Comparison of ENCODE assay signal across 8 cellular contexts in the genomic region with DNA sequence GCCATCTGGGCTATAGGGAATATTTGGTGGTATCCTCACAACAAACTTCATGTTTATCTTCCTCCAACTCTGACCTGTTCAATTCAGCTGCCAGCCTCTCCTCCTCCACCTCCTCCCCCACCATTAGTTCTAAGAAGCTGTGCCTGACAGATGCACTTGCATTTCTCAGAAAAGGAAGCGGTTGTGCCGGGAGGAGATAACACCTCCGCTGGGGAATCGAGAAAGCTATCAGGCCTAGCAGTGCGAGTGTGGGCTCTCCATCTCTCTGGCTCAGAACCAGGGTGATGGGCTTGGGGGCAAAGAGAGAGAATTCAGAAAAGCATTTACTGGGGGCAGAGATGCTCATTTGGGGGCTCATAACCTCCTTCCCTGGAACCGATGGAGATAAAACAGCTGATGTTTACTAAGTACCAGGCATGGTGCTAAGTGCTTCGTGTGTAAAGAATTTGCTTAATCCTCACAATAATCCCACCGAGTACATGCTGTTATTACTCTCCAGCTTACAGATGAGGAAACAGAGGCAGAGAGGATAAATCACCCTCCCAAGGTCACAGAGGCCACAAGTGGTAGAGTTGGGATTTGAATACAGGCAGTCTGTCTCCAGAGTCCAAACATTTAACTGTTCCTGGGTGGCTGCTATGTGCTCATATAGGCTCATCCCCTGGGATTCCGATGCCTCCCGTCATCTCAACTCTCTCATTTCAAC. TPM values are rescaled to one million over a fixed set of nuclear protein-coding genes. Genes with fewer than 3 reads are reported as not detected.
A peak's percentile ranks its signal among the peaks of the same experiment; 100 is the strongest.
DNase-seq lines count a peak whose midpoint lies in the region; ATAC-seq, FAIRE-seq and TF ChIP-seq lines count a peak whose summit lies in the region.

No MANE protein-coding gene starts in this region.

- TF ChIP-seq CTCF in Peyer's patch (IDR thresholded peaks at IDR 0.05) (no peak), kidney (IDR thresholded peaks at IDR 0.05; ENCODE audit: borderline replicate concordance, extremely low read depth, insufficient read depth) (no peak)

- peak overlapping the region in 1 of 2 donors; percentile 62 for H3K9ac ChIP-seq in kidney (ENCODE audit: low read length in 2 of 2)

- peaks cover 61% of the 10 kb centered on the region for H3K36me3 Mint-ChIP-seq in activated naive CD4-positive, alpha-beta T cell treated with anti-CD3 and anti-CD28 coated beads, Interleukin-2, amount 10 ng/mL, durations not matched to agents 7 days and 5 days

- peak overlapping the region; percentile 98 for H3K27ac Mint-ChIP-seq in activated naive CD4-positive, alpha-beta T cell treated with anti-CD3 and anti-CD28 coated beads, Interleukin-2, amount 10 ng/mL, durations not matched to agents 7 days and 5 days

- H3K27me3 ChIP-seq in Peyer's patch: no peaks in the 10 kb centered on the region

- intact Hi-C loops in kidney (cut with DNase I): no loop called here

- no peak for ATAC-seq in HG02870 (IDR thresholded peaks at IDR 0.05; ENCODE audit: unreplicated experiment)

- no peak for FAIRE-seq in kidney (lab: Jason Lieb, UNC)

- peaks cover 92% of the 10 kb centered on the region for H3K4me1 Mint-ChIP-seq in activated naive CD4-positive, alpha-beta T cell treated with anti-CD3 and anti-CD28 coated beads, Interleukin-2, amount 10 ng/mL, durations not matched to agents 7 days and 5 days

- peak; percentile 63 for DNase-seq in NK-92 treated with Interleukin-12 subunit alpha and Interleukin-12 subunit beta, amount 100 ng/mL, for 24 hours (lab: John Stamatoyannopoulos, UW)
- DNase-seq in NK-92 (lab: John Stamatoyannopoulos, UW; ENCODE audit: unreplicated experiment) (no peak), Peyer's patch (peak in 2 of 3 donors; percentile 47 to 68), kidney (no peak), DMS53 treated with DMSO at 0.1 percent for 48 hours (lab: John Stamatoyannopoulos, UW; ENCODE audit: unreplicated experiment) (no peak)
- peak; percentile 82 for DNase-seq in activated naive CD4-positive, alpha-beta T cell treated with anti-CD3 and anti-CD28 coated beads, Interleukin-2, amount 10 ng/mL, durations not matched to agents 7 days and 5 days
- peak; percentile 33 to 55 (median 37) for DNase-seq in stimulated activated CD4-positive, alpha-beta T cell treated with anti-CD3 and anti-CD28 coated beads, TNF-alpha, amount 100 ng/mL, for 24 hours (ENCODE audit: low read depth in 3 of 3)

- H3K9me3 ChIP-seq in Peyer's patch (no peaks in the 10 kb centered on the region), kidney (ENCODE audit: control insufficient read depth in 1 of 2, low read length in 2 of 2) (no peaks in the 10 kb centered on the region)

- peaks cover 0 to 24% (median 0%) of the 10 kb centered on the region in 3 donors for H3K36me3 ChIP-seq in Peyer's patch
- peaks cover 0 to 10% of the 10 kb centered on the region in 2 donors for H3K36me3 ChIP-seq in kidney (ENCODE audit: control insufficient read depth in 1 of 2, insufficient read depth in 2 of 2, low read length in 2 of 2)

- TF ChIP-seq POLR2A in Peyer's patch (IDR thresholded peaks at IDR 0.05): no peak

- H3K27me3 Mint-ChIP-seq in activated naive CD4-positive, alpha-beta T cell treated with anti-CD3 and anti-CD28 coated beads, Interleukin-2, amount 10 ng/mL, durations not matched to agents 7 days and 5 days: no peaks in the 10 kb centered on the region

- H3K4me3 ChIP-seq in Peyer's patch (peak overlapping the region; percentile 14 to 39 (median 29)), kidney (ENCODE audit: low read length in 2 of 2) (no peak overlapping the region)

- peak overlapping the region; percentile 88 for H3K4me3 Mint-ChIP-seq in activated naive CD4-positive, alpha-beta T cell treated with anti-CD3 and anti-CD28 coated beads, Interleukin-2, amount 10 ng/mL, durations not matched to agents 7 days and 5 days

- peaks cover 0 to 61% (median 8%) of the 10 kb centered on the region in 4 donors for H3K4me1 ChIP-seq in Peyer's patch
- H3K4me1 ChIP-seq in kidney (ENCODE audit: control insufficient read depth in 1 of 2, insufficient read depth in 1 of 2, low read depth in 1 of 2, low read length in 2 of 2): peaks cover 71 to 85% of the 10 kb centered on the region in 2 donors

- H3K9me3 Mint-ChIP-seq in activated naive CD4-positive, alpha-beta T cell treated with anti-CD3 and anti-CD28 coated beads, Interleukin-2, amount 10 ng/mL, durations not matched to agents 7 days and 5 days: no peaks in the 10 kb centered on the region

- CTCF ChIA-PET in activated naive CD4-positive, alpha-beta T cell treated with anti-CD3 and anti-CD28 coated beads, Interleukin-2, amount 10 ng/mL, durations not matched to agents 7 days and 5 days (lab: Charles Lee): interaction anchor here (0.5 to 9.4 kb wide), 9 partner anchors 8 to 65 kb away, joined by 3 to 95 read pairs (median 8); a partner anchor contains a TSS

- H3K27ac ChIP-seq in Peyer's patch: peak overlapping the region; percentile 52 to 86 (median 70)
- H3K27ac ChIP-seq in kidney (ENCODE audit: low read depth in 2 of 2, low read length in 2 of 2): peak overlapping the region; percentile 81 to 86

RNA-seq across cellular contexts. Expression of a gene that starts 38.3 kb away (rescaled TPM):
- total RNA-seq in Peyer's patch: 1 to 10 TPM in 1 of 4 donors, not detected in 3; 2.5 TPM
- 1.3 TPM for total RNA-seq in kidney
- polyA plus RNA-seq in kidney (ENCODE audit: insufficient read depth, low read depth, low replicate concordance): 6.9 TPM

RNA-seq across cellular contexts. Expression of a gene that starts 46.7 kb away (rescaled TPM):
- total RNA-seq in Peyer's patch: 100 to 1,000 TPM in 3 of 4 donors, 10 to 100 TPM in 1; 85.0 to 185 (median 144) TPM
- 139 TPM for total RNA-seq in kidney
- polyA plus RNA-seq in kidney (ENCODE audit: insufficient read depth, low read depth, low replicate concordance): 132 TPM

Comparison
In these comparisons a context has a peak if more than half of its experiments do, and no peak if none do; other contexts are left out.
1. DNase-seq: peak in NK-92 treated with Interleukin-12 subunit alpha and Interleukin-12 subunit beta, amount 100 ng/mL, for 24 hours (single experiment), Peyer's patch (2 of 3), activated naive CD4-positive, alpha-beta T cell treated with anti-CD3 and anti-CD28 coated beads, Interleukin-2, amount 10 ng/mL, durations not matched to agents 7 days and 5 days (single experiment) and stimulated activated CD4-positive, alpha-beta T cell treated with anti-CD3 and anti-CD28 coated beads, TNF-alpha, amount 100 ng/mL, for 24 hours (3 of 3); none in NK-92 (single experiment), kidney (single experiment) and DMS53 treated with DMSO at 0.1 percent for 48 hours (single experiment).
2. H3K4me3 ChIP-seq: peak in Peyer's patch (4 of 4); none in kidney (0 of 2).